8 cellular contexts compared by ENCODE assay signal in the genomic region with DNA sequence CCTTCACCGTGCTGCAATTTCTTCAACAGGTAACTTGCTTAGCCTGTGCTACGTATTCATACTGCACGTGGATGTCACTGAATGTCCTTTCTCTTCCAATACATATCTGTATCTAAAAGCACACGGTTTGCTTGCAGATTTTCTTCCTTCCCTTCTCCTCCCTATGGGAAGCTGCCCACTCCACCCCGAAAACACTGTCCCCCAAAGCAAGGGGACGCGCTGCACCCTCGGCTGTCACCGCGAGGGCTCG. TPM values are rescaled to one million over a fixed set of nuclear protein-coding genes. Genes with fewer than 3 reads are reported as not detected.
A peak's percentile ranks its signal among the peaks of the same experiment; 100 is the strongest.
DNase-seq lines count a peak whose midpoint lies in the region; ATAC-seq and TF ChIP-seq lines count a peak whose summit lies in the region.

No MANE protein-coding gene starts in this region.

- ATAC-seq in heart left ventricle (peak in 3 of 4 donors; percentile 2 to 6 (median 6)), gastrocnemius medialis (peak; percentile 45 to 48)

- TF ChIP-seq POLR2A in heart left ventricle (IDR thresholded peaks at IDR 0.05) (no peak), gastrocnemius medialis (IDR thresholded peaks at IDR 0.05) (no peak)

- peaks cover 0 to 48% (median 21%) of the 10 kb centered on the region in 12 donors for H3K4me1 ChIP-seq in heart left ventricle
- H3K4me1 ChIP-seq in gastrocnemius medialis, result peaks cover 36 to 44% of the 10 kb centered on the region in 2 donors

- no peaks in the 10 kb centered on the region for H3K27me3 ChIP-seq in WERI-Rb-1 (ENCODE audit: insufficient read depth, low read depth, severe bottlenecking)
- H3K27me3 ChIP-seq in heart left ventricle, result no peaks in the 10 kb centered on the region
- no peaks in the 10 kb centered on the region for H3K27me3 ChIP-seq in gastrocnemius medialis

- H3K36me3 ChIP-seq in WERI-Rb-1 (no peaks in the 10 kb centered on the region), heart left ventricle (no peaks in the 10 kb centered on the region), gastrocnemius medialis (no peaks in the 10 kb centered on the region)

- H3K9me3 ChIP-seq in WERI-Rb-1 (ENCODE audit: severe bottlenecking) (no peaks in the 10 kb centered on the region), heart left ventricle (no peaks in the 10 kb centered on the region), gastrocnemius medialis (no peaks in the 10 kb centered on the region)

- 0 to 1% (median 0%) methylated on average over 11 of the region's 11 CpGs for WGBS in heart left ventricle, 4 donors

- H3K27ac ChIP-seq in WERI-Rb-1, result peak overlapping the region; percentile 95
- H3K27ac ChIP-seq in heart left ventricle, result peak overlapping the region; percentile 93 to 100 (median 98)
- H3K27ac ChIP-seq in gastrocnemius medialis, result peak overlapping the region; percentile 91 to 98 (median 94)

- DNase-seq in NCI-H187 (lab: John Stamatoyannopoulos, UW), result peak; percentile 48 to 72
- no peak for DNase-seq in NCI-H187 treated with DMSO at 0.1 percent for 48 hours (lab: John Stamatoyannopoulos, UW)
- peak; percentile 37 for DNase-seq in H4 (ENCODE audit: low spot score)
- DNase-seq in LoVo (ENCODE audit: low spot score), result peak; percentile 64
- DNase-seq in WERI-Rb-1, result no peak
- no peak for DNase-seq in heart left ventricle
- no peak for DNase-seq in gastrocnemius medialis
- DNase-seq in NCI-H1930 (lab: John Stamatoyannopoulos, UW), result no peak

- TF ChIP-seq CTCF in WERI-Rb-1 (IDR thresholded peaks at IDR 0.05; ENCODE audit: low read depth, low read length), result no peak
- peak in 2 of 12 donors; percentile 15 to 21 for TF ChIP-seq CTCF in heart left ventricle (IDR thresholded peaks at IDR 0.05)
- TF ChIP-seq CTCF in gastrocnemius medialis (IDR thresholded peaks at IDR 0.05 in 4 of 5, conservative IDR thresholded peaks at IDR 0.05 in 1 of 5), result peak in 1 of 5 experiments; percentile 42

- intact Hi-C loops in heart left ventricle (cut with DNase I), result no loop called here
- intact Hi-C loops in gastrocnemius medialis (cut with DNase I; ENCODE audit: low total_unique reads), result no loop called here

- H3K4me3 ChIP-seq in WERI-Rb-1 (ENCODE audit: low read depth, low read length), result peak overlapping the region; percentile 70
- H3K4me3 ChIP-seq in heart left ventricle, result peak overlapping the region; percentile 67 to 98 (median 86)
- H3K4me3 ChIP-seq in gastrocnemius medialis, result peak overlapping the region; percentile 66 to 86 (median 82)

- in situ Hi-C loops in gastrocnemius medialis (cut with MboI; ENCODE audit: low sequenced_read_pairs in 4 of 4), result no loop called here

RNA-seq across cellular contexts. Expression of gene TMX4, which starts 0.7 kb away (rescaled TPM):
- total RNA-seq in H4 (2014; rRNA removed; shearing (Covaris generic)), result 21.8 and 27.4 TPM in 2 replicates
- total RNA-seq in heart left ventricle, result 100 to 1,000 TPM in 6 of 9 donors, 10 to 100 TPM in 3; 70.6 to 279 (median 115) TPM
- 100 to 1,000 TPM in 1 of 2 donors, 10 to 100 TPM in 1; 35.1 to 103 TPM for polyA plus RNA-seq in heart left ventricle
- total RNA-seq in gastrocnemius medialis, result 10 to 100 TPM; 43.6 to 65.3 (median 55.0) TPM

Comparison
In these comparisons a context has a peak if more than half of its experiments do, and no peak if none do; other contexts are left out.
1. DNase-seq: peak in NCI-H187 (2 of 2), H4 (single experiment) and LoVo (single experiment); none in NCI-H187 treated with DMSO at 0.1 percent for 48 hours (single experiment), WERI-Rb-1 (single experiment), heart left ventricle (0 of 5), gastrocnemius medialis (0 of 2) and NCI-H1930 (0 of 2).
2. Peak in every context shown above with its lines, with median percentiles within 50 percentile points of each other: H3K27ac ChIP-seq and H3K4me3 ChIP-seq.